Comparison of ENCODE assay signal across 16 cellular contexts in genomic region chr15:90305932-90306331, GRCh38. TPM values are rescaled to one million over a fixed set of nuclear protein-coding genes. Genes with fewer than 3 reads are reported as not detected.
DNase-seq lines count a peak whose midpoint lies in the region; ATAC-seq and TF ChIP-seq lines count a peak whose summit lies in the region.
"Had no signal": no experiment of that assay in that cellular context is flagged by ENCODE, and none has a peak within 500 bp of the region (broad histone marks: within the 10 kb centered on the region; RNA-seq: fewer than 3 reads in every experiment).

No MANE protein-coding gene starts in this region.

- no peaks in the 10 kb centered on the region for H3K4me1 ChIP-seq in mucosa of descending colon (ENCODE audit: low read depth)

- no peaks in the 10 kb centered on the region for H3K36me3 ChIP-seq in mucosa of descending colon (ENCODE audit: low read depth)
- H3K36me3 ChIP-seq: BLaER1, gastrocnemius medialis, SJSA1 had no signal

- TF ChIP-seq CTCF in mucosa of descending colon (IDR thresholded peaks at IDR 0.05), result no peak
- TF ChIP-seq CTCF in WTC11 (IDR thresholded peaks at IDR 0.05), result no peak

- no peaks in the 10 kb centered on the region for H3K27me3 Mint-ChIP-seq in stimulated activated naive CD8-positive, alpha-beta T cell treated with anti-CD3 and anti-CD28 coated beads, Interleukin-15, Interleukin-2, amounts not matched to agents 100 ng/mL and 50 ng/mL, for 24 hours
- peaks cover 2% of the 10 kb centered on the region for H3K27me3 Mint-ChIP-seq in activated naive CD8-positive, alpha-beta T cell
- H3K27me3 Mint-ChIP-seq in memory B cell (no peaks in the 10 kb centered on the region), WTC11 (ENCODE audit: low read depth) (no peaks in the 10 kb centered on the region; the same call in 1 of the 2 replicates)
- H3K27me3 Mint-ChIP-seq: type B pancreatic cell had no signal

- DNase-seq in stimulated activated naive CD8-positive, alpha-beta T cell treated with anti-CD3 and anti-CD28 coated beads, Interleukin-15, Interleukin-2, amounts not matched to agents 100 U/mL and 50 U/mL, for 24 hours, result no peak
- DNase-seq in memory B cell (ENCODE audit: low spot score in 2 of 2), result no peak
- no peak for DNase-seq in mucosa of descending colon
- no peak for DNase-seq in KBM-7
- DNase-seq in WTC11 (ENCODE audit: low spot score), result no peak
- DNase-seq: effector memory CD4-positive, alpha-beta T cell; EL; gastrocnemius medialis; NCI-H2107 had no signal

- CTCF ChIA-PET in WTC11 (lab: Charles Lee), result interaction anchor here (0.5 to 4.3 kb wide), 3 partner anchors 13 to 18 kb away, joined by 3 to 24 read pairs (median 12); no protein-coding TSS in a partner anchor

- no peaks in the 10 kb centered on the region for H3K36me3 Mint-ChIP-seq in stimulated activated naive CD8-positive, alpha-beta T cell treated with anti-CD3 and anti-CD28 coated beads, Interleukin-15, Interleukin-2, amounts not matched to agents 100 ng/mL and 50 ng/mL, for 24 hours (ENCODE audit: low read depth)
- H3K36me3 Mint-ChIP-seq in activated naive CD8-positive, alpha-beta T cell, result no peaks in the 10 kb centered on the region
- H3K36me3 Mint-ChIP-seq in memory B cell, result no peaks in the 10 kb centered on the region
- H3K36me3 Mint-ChIP-seq in WTC11, result no peaks in the 10 kb centered on the region
- H3K36me3 Mint-ChIP-seq: type B pancreatic cell had no signal

- peak overlapping the region; percentile 69 for H3K27ac Mint-ChIP-seq in stimulated activated naive CD8-positive, alpha-beta T cell treated with anti-CD3 and anti-CD28 coated beads, Interleukin-15, Interleukin-2, amounts not matched to agents 100 ng/mL and 50 ng/mL, for 24 hours
- peak overlapping the region; percentile 79 for H3K27ac Mint-ChIP-seq in activated naive CD8-positive, alpha-beta T cell
- H3K27ac Mint-ChIP-seq in memory B cell (peak overlapping the region; percentile 13), WTC11 (no peak overlapping the region)
- H3K27ac Mint-ChIP-seq: type B pancreatic cell had no signal

- no peak for ATAC-seq in stimulated activated naive CD8-positive, alpha-beta T cell treated with anti-CD3 and anti-CD28 coated beads, Interleukin-15, Interleukin-2, amounts not matched to agents 100 U/mL and 50 U/mL, for 24 hours
- ATAC-seq in memory B cell (ENCODE audit: low read depth) (no peak), mucosa of descending colon (no peak), GM18907 (IDR thresholded peaks at IDR 0.05; ENCODE audit: unreplicated experiment) (no peak), WTC11 (no peak)
- ATAC-seq: gastrocnemius medialis had no signal

- POLR2A ChIA-PET in WTC11 (lab: Charles Lee), result interaction anchor here (0.5 kb wide), 1 partner anchor 1637 kb away, joined by 3 read pairs; no protein-coding TSS in a partner anchor

- no peak overlapping the region for H3K4me3 ChIP-seq in mucosa of descending colon
- H3K4me3 ChIP-seq: BLaER1, gastrocnemius medialis, SJSA1 had no signal

- H3K4me3 Mint-ChIP-seq in stimulated activated naive CD8-positive, alpha-beta T cell treated with anti-CD3 and anti-CD28 coated beads, Interleukin-15, Interleukin-2, amounts not matched to agents 100 ng/mL and 50 ng/mL, for 24 hours, result peak overlapping the region; percentile 49
- peak overlapping the region; percentile 46 for H3K4me3 Mint-ChIP-seq in activated naive CD8-positive, alpha-beta T cell
- H3K4me3 Mint-ChIP-seq in memory B cell (peak overlapping the region; percentile 42), WTC11 (no peak overlapping the region)
- H3K4me3 Mint-ChIP-seq: type B pancreatic cell had no signal

- in situ Hi-C loops in KBM-7 (cut with MboI; ENCODE audit: low pct_unique_long_range_greater_than_20kb, low sequenced_read_pairs), result no loop called here

- peaks cover 41% of the 10 kb centered on the region for H3K4me1 Mint-ChIP-seq in stimulated activated naive CD8-positive, alpha-beta T cell treated with anti-CD3 and anti-CD28 coated beads, Interleukin-15, Interleukin-2, amounts not matched to agents 100 ng/mL and 50 ng/mL, for 24 hours (ENCODE audit: low read depth)
- peaks cover 28% of the 10 kb centered on the region for H3K4me1 Mint-ChIP-seq in activated naive CD8-positive, alpha-beta T cell (ENCODE audit: low read depth)
- H3K4me1 Mint-ChIP-seq in memory B cell (peaks cover 13% of the 10 kb centered on the region), WTC11 (peaks cover 12% of the 10 kb centered on the region)

- no peaks in the 10 kb centered on the region for H3K9me3 Mint-ChIP-seq in stimulated activated naive CD8-positive, alpha-beta T cell treated with anti-CD3 and anti-CD28 coated beads, Interleukin-15, Interleukin-2, amounts not matched to agents 100 ng/mL and 50 ng/mL, for 24 hours
- H3K9me3 Mint-ChIP-seq in activated naive CD8-positive, alpha-beta T cell (ENCODE audit: low read depth), result no peaks in the 10 kb centered on the region
- H3K9me3 Mint-ChIP-seq in memory B cell (no peaks in the 10 kb centered on the region), WTC11 (no peaks in the 10 kb centered on the region)
- H3K9me3 Mint-ChIP-seq: type B pancreatic cell had no signal

- intact Hi-C loops in mucosa of descending colon (cut with DNase I, micrococcal nuclease), result no loop called here

- H3K9me3 ChIP-seq in mucosa of descending colon, result no peaks in the 10 kb centered on the region
- H3K9me3 ChIP-seq: BLaER1, gastrocnemius medialis, SJSA1 had no signal

TF ChIP-seq in WTC11, 78 proteins besides CTCF, POLR2A, EP300 and RAD21 (continues in another document):
- TF ChIP-seq ZNF423 (CRISPR knock-in tag; IDR thresholded peaks at IDR 0.05) (no peak), MAX (CRISPR knock-in tag; IDR thresholded peaks at IDR 0.05) (no peak), ATF6 (CRISPR knock-in tag; IDR thresholded peaks at IDR 0.05) (no peak), TCF7 (CRISPR knock-in tag; IDR thresholded peaks at IDR 0.05; ENCODE audit: low read depth) (no peak), SMAD3 (CRISPR knock-in tag; IDR thresholded peaks at IDR 0.05; ENCODE audit: borderline replicate concordance) (no peak)
- TF ChIP-seq, protein P1, sequence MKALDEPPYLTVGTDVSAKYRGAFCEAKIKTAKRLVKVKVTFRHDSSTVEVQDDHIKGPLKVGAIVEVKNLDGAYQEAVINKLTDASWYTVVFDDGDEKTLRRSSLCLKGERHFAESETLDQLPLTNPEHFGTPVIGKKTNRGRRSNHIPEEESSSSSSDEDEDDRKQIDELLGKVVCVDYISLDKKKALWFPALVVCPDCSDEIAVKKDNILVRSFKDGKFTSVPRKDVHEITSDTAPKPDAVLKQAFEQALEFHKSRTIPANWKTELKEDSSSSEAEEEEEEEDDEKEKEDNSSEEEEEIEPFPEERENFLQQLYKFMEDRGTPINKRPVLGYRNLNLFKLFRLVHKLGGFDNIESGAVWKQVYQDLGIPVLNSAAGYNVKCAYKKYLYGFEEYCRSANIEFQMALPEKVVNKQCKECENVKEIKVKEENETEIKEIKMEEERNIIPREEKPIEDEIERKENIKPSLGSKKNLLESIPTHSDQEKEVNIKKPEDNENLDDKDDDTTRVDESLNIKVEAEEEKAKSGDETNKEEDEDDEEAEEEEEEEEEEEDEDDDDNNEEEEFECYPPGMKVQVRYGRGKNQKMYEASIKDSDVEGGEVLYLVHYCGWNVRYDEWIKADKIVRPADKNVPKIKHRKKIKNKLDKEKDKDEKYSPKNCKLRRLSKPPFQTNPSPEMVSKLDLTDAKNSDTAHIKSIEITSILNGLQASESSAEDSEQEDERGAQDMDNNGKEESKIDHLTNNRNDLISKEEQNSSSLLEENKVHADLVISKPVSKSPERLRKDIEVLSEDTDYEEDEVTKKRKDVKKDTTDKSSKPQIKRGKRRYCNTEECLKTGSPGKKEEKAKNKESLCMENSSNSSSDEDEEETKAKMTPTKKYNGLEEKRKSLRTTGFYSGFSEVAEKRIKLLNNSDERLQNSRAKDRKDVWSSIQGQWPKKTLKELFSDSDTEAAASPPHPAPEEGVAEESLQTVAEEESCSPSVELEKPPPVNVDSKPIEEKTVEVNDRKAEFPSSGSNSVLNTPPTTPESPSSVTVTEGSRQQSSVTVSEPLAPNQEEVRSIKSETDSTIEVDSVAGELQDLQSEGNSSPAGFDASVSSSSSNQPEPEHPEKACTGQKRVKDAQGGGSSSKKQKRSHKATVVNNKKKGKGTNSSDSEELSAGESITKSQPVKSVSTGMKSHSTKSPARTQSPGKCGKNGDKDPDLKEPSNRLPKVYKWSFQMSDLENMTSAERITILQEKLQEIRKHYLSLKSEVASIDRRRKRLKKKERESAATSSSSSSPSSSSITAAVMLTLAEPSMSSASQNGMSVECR (CRISPR knock-in tag; IDR thresholded peaks at IDR 0.05; ENCODE audit: borderline replicate concordance), result no peak

RNA-seq across cellular contexts. Expression of gene NGRN, which starts 40.5 kb away (rescaled TPM):
- total RNA-seq in mucosa of descending colon, result 100 to 1,000 TPM in 1 of 3 donors, 10 to 100 TPM in 2; 41.7 to 111 (median 54.1) TPM
- 77.8 to 88.5 TPM (median 88.1 TPM) in 3 replicates for total RNA-seq in WTC11 (2021)

RNA-seq across cellular contexts. Expression of gene ZNF774, which starts 46.2 kb away (rescaled TPM):
- total RNA-seq in mucosa of descending colon (10 to 100 TPM; 11.8 to 17.8 (median 15.4) TPM), WTC11 (2021) (2.6 to 3.6 TPM (median 2.9 TPM) in 3 replicates)

RNA-seq across cellular contexts. Expression of gene TTLL13, which starts 56.6 kb away (rescaled TPM):
- total RNA-seq in mucosa of descending colon, result under 1 TPM; 0.34 to 0.93 (median 0.63) TPM
- 0.18 to 0.76 TPM (median 0.48 TPM) in 3 replicates for total RNA-seq in WTC11 (2021)
- total RNA-seq: gastrocnemius medialis, pulmonary artery endothelial cell, SJSA1 had no signal
